ENCODE assay signal across 18 cellular contexts in genomic region chr5:57626703-57627102, GRCh38.
DNase-seq lines count a peak whose midpoint lies in the region; ATAC-seq, FAIRE-seq and TF ChIP-seq lines count a peak whose summit lies in the region.
"Had no signal": no experiment of that assay in that cellular context is flagged by ENCODE, and none has a peak within 500 bp of the region (broad histone marks: within the 10 kb centered on the region; RNA-seq: fewer than 3 reads in every experiment).

No MANE protein-coding gene starts in this region.

- DNase-seq in HepG2 (ENCODE audit: low spot score) (no peak), right lobe of liver (no peak), cardiac fibroblast (ENCODE audit: low read depth in 2 of 2) (peak; percentile 14 to 51), fibroblast of the aortic adventitia (ENCODE audit: low read depth) (peak; percentile 16), glutamatergic neuron (no peak), NCI-H1105 (lab: John Stamatoyannopoulos, UW) (no peak)
- no peak for DNase-seq in T-helper 2 cell treated with Interferon-gamma antibody and Interleukin-4, amounts not matched to agents 5 μg/mL and 100 μg/mL, for 36 hours (ENCODE audit: low spot score)
- DNase-seq: 8988T; CD4-positive, alpha-beta memory T cell; DMS79; NCI-H1048; NCI-H146; NCI-H2081; NCI-H510A treated with DMSO at 0.1 percent for 48 hours; NCI-H82 had no signal

- intact Hi-C loops in HepG2 (cut with micrococcal nuclease; ENCODE audit: unreplicated experiment) (no loop called here), right lobe of liver (cut with DNase I) (no loop called here)

- H3K9me3 Mint-ChIP-seq in glutamatergic neuron (ENCODE audit: unreplicated experiment) = no peaks in the 10 kb centered on the region
- H3K9me3 Mint-ChIP-seq in T-helper 2 cell treated with Interferon-gamma antibody and Interleukin-4, amounts not matched to agents 5 μg/mL and 100 μg/mL, for 36 hours = no peaks in the 10 kb centered on the region

- H3K4me2 ChIP-seq in HepG2 (ENCODE audit: low read depth, low read length) = no peak overlapping the region

- no peaks in the 10 kb centered on the region for H3K27me3 Mint-ChIP-seq in glutamatergic neuron (ENCODE audit: unreplicated experiment)
- peaks cover 5% of the 10 kb centered on the region for H3K27me3 Mint-ChIP-seq in T-helper 2 cell treated with Interferon-gamma antibody and Interleukin-4, amounts not matched to agents 5 μg/mL and 100 μg/mL, for 36 hours (ENCODE audit: low read depth)

- no peak overlapping the region for H3K9ac ChIP-seq in HepG2 (ENCODE audit: insufficient read depth, low read depth, low read length)

- ATAC-seq in HepG2 = no peak
- ATAC-seq in right lobe of liver = no peak
- no peak for ATAC-seq in SK-N-SH treated with all-trans-retinoic acid at 6 μM for 48 hours

- FAIRE-seq in HepG2 (lab: Jason Lieb, UNC) = no peak
- FAIRE-seq: HTR-8/SVneo had no signal

- TF ChIP-seq POLR2A in HepG2 (IDR thresholded peaks at IDR 0.05; ENCODE audit: insufficient read depth in 1 of 2, low read depth in 2 of 2, low read length in 2 of 2) = no peak
- TF ChIP-seq POLR2A in right lobe of liver (IDR thresholded peaks at IDR 0.05) = no peak

- H3K79me2 ChIP-seq in HepG2 (ENCODE audit: insufficient read depth, low read length) = no peaks in the 10 kb centered on the region

- TF ChIP-seq EP300 in HepG2 (IDR thresholded peaks at IDR 0.05; ENCODE audit: low read depth in 2 of 2, low read length in 2 of 2) (no peak), HepG2 (CRISPR knock-in tag; IDR thresholded peaks at IDR 0.05; ENCODE audit: borderline replicate concordance) (no peak)

- no peak for TF ChIP-seq RAD21 in HepG2 (CRISPR knock-in tag; IDR thresholded peaks at IDR 0.05)

- H3K9me3 ChIP-seq in HepG2 (ENCODE audit: low read length) = no peaks in the 10 kb centered on the region
- H3K9me3 ChIP-seq in right lobe of liver = no peaks in the 10 kb centered on the region

- no TSS peak for BruUV-seq in HepG2 (replicated peaks; lab: Mats Ljungman, UMichigan)

- H3K36me3 Mint-ChIP-seq in glutamatergic neuron (ENCODE audit: unreplicated experiment) = no peaks in the 10 kb centered on the region
- no peaks in the 10 kb centered on the region for H3K36me3 Mint-ChIP-seq in T-helper 2 cell treated with Interferon-gamma antibody and Interleukin-4, amounts not matched to agents 5 μg/mL and 100 μg/mL, for 36 hours (ENCODE audit: low read depth)
- H3K36me3 Mint-ChIP-seq: CD4-positive, alpha-beta memory T cell had no signal

- H3K27ac ChIP-seq in HepG2 (ENCODE audit: extremely low read length, insufficient read depth, low read length) = no peak overlapping the region
- no peak overlapping the region for H3K27ac ChIP-seq in right lobe of liver
- H3K27ac ChIP-seq: HL-60 had no signal

- 0% methylated on average over 1 of the region's 1 CpG for WGBS in HepG2 (ENCODE audit: low lambda C conversion rate)
- WGBS in right lobe of liver (ENCODE audit: insufficient coverage, low coverage, low lambda C conversion rate, missing lambda C conversion rate) = 40% methylated on average over 1 of the region's 1 CpG

- H3K4me1 Mint-ChIP-seq in glutamatergic neuron (ENCODE audit: low read depth, unreplicated experiment) = no peaks in the 10 kb centered on the region
- H3K4me1 Mint-ChIP-seq in T-helper 2 cell treated with Interferon-gamma antibody and Interleukin-4, amounts not matched to agents 5 μg/mL and 100 μg/mL, for 36 hours (ENCODE audit: low read depth) = no peaks in the 10 kb centered on the region
- H3K4me1 Mint-ChIP-seq: CD4-positive, alpha-beta memory T cell had no signal

- no peaks in the 10 kb centered on the region for H4K20me1 ChIP-seq in HepG2 (ENCODE audit: insufficient read depth, low read length)

- TF ChIP-seq CTCF in HepG2 (CRISPR knock-in tag; IDR thresholded peaks at IDR 0.05) (no peak), right lobe of liver (IDR thresholded peaks at IDR 0.05) (no peak), cardiac fibroblast (IDR thresholded peaks at IDR 0.05; ENCODE audit: low read depth, low read length) (no peak), fibroblast of the aortic adventitia (IDR thresholded peaks at IDR 0.05; ENCODE audit: insufficient read depth, low read length) (no peak), glutamatergic neuron (IDR thresholded peaks at IDR 0.05; ENCODE audit: partially characterized antibody, unreplicated experiment) (no peak)

- no peak overlapping the region for H3K4me3 Mint-ChIP-seq in glutamatergic neuron (ENCODE audit: unreplicated experiment)
- H3K4me3 Mint-ChIP-seq in T-helper 2 cell treated with Interferon-gamma antibody and Interleukin-4, amounts not matched to agents 5 μg/mL and 100 μg/mL, for 36 hours = no peak overlapping the region
- H3K4me3 Mint-ChIP-seq: CD4-positive, alpha-beta memory T cell had no signal

- CTCF ChIA-PET in HepG2 (lab: Yijun Ruan, JAX; ENCODE audit: low intra/inter-chr PET ratio, low total read pairs) = no interaction called here

- in situ Hi-C loops in HepG2 (cut with HindIII; ENCODE audit: extremely low pct_ligation_motif_present, low pct_unique_long_range_greater_than_20kb) = no loop called here

- POLR2A ChIA-PET in HepG2 (lab: Yijun Ruan, JAX) = no interaction called here

- no peak overlapping the region for H2AFZ ChIP-seq in HepG2 (ENCODE audit: low read length)

- H3K36me3 ChIP-seq in HepG2 (replicated peaks in 1 of 2; ENCODE audit: control insufficient read depth in 1 of 2, insufficient read depth in 2 of 2, low read length in 2 of 2) (no peaks in the 10 kb centered on the region), right lobe of liver (no peaks in the 10 kb centered on the region)

- H3K27ac Mint-ChIP-seq in glutamatergic neuron (ENCODE audit: unreplicated experiment) = no peak overlapping the region
- no peak overlapping the region for H3K27ac Mint-ChIP-seq in T-helper 2 cell treated with Interferon-gamma antibody and Interleukin-4, amounts not matched to agents 5 μg/mL and 100 μg/mL, for 36 hours
- H3K27ac Mint-ChIP-seq: CD4-positive, alpha-beta memory T cell had no signal

- H3K27me3 ChIP-seq in HepG2 (ENCODE audit: control insufficient read depth in 1 of 2, insufficient read depth in 2 of 2, low read length in 2 of 2) (no peaks in the 10 kb centered on the region; a peak in 1 of 5 replicates), right lobe of liver (no peaks in the 10 kb centered on the region)

- H3K4me1 ChIP-seq in HepG2 (ENCODE audit: insufficient read depth, low read length) (no peaks in the 10 kb centered on the region), right lobe of liver (no peaks in the 10 kb centered on the region)

- H3K4me3 ChIP-seq in HepG2 (replicated peaks in 1 of 3; ENCODE audit: insufficient read depth in 1 of 3, low read depth in 2 of 3, low read length in 3 of 3) = no peak overlapping the region
- no peak overlapping the region for H3K4me3 ChIP-seq in right lobe of liver
- no peak overlapping the region for H3K4me3 ChIP-seq in cardiac fibroblast (replicated peaks in 1 of 2; ENCODE audit: low read depth in 2 of 2, low read length in 2 of 2)
- H3K4me3 ChIP-seq in fibroblast of the aortic adventitia (ENCODE audit: low read depth, low read length) = no peak overlapping the region

TF ChIP-seq in HepG2, 621 proteins besides CTCF, POLR2A, EP300 and RAD21:
- TF ChIP-seq MAFK (conservative IDR thresholded peaks at IDR 0.05 in 1 of 2, IDR thresholded peaks at IDR 0.05 in 1 of 2; ENCODE audit: low read length in 2 of 2) (peak; percentile 92 to 97), ZBTB25 (CRISPR knock-in tag; IDR thresholded peaks at IDR 0.05) (no peak), MAFF (IDR thresholded peaks at IDR 0.05; ENCODE audit: low read depth, low read length) (peak; percentile 95)

TF ChIP-seq in SK-N-SH treated with all-trans-retinoic acid at 6 μM for 48 hours, 23 proteins besides CTCF, POLR2A, EP300 and RAD21:
- TF ChIP-seq BACH2 (CRISPR knock-in tag; IDR thresholded peaks at IDR 0.05; ENCODE audit: borderline replicate concordance) (no peak), PPARA (CRISPR knock-in tag; IDR thresholded peaks at IDR 0.05; ENCODE audit: borderline replicate concordance) (no peak), TSHZ2 (CRISPR knock-in tag; IDR thresholded peaks at IDR 0.05) (no peak)

Comparison
In these comparisons a context has a peak if more than half of its experiments do, and no peak if none do; other contexts are left out.
1. DNase-seq: peak in cardiac fibroblast (2 of 2) and fibroblast of the aortic adventitia (single experiment); none in HepG2 (single experiment), right lobe of liver (0 of 3), glutamatergic neuron (single experiment), T-helper 2 cell treated with Interferon-gamma antibody and Interleukin-4, amounts not matched to agents 5 μg/mL and 100 μg/mL, for 36 hours (single experiment) and NCI-H1105 (single experiment).